ENCODE assay signal across 15 cellular contexts in genomic region chr1:246108278-246108925, GRCh38.
A peak's percentile ranks its signal among the peaks of the same experiment; 100 is the strongest.
DNase-seq lines count a peak whose midpoint lies in the region; ATAC-seq and TF ChIP-seq lines count a peak whose summit lies in the region.
"Had no signal": no experiment of that assay in that cellular context is flagged by ENCODE, and none has a peak within 500 bp of the region (broad histone marks: within the 10 kb centered on the region; RNA-seq: fewer than 3 reads in every experiment).

No MANE protein-coding gene starts in this region.

- H3K79me1 ChIP-seq in IMR-90 (ENCODE audit: low read depth in 1 of 2, low read length in 2 of 2) = peaks cover 4 to 8% of the 10 kb centered on the region in 2 experiments; a peak in 1 of 4 replicates

- H4K20me1 ChIP-seq in IMR-90 (ENCODE audit: insufficient read depth, low read length) (no peaks in the 10 kb centered on the region), hepatocyte (ENCODE audit: insufficient read depth, poor library complexity, severe bottlenecking) (no peaks in the 10 kb centered on the region)

- POLR2A ChIA-PET in IMR-90 (lab: Charles Lee; ENCODE audit: unreplicated experiment) = no interaction called here

- no peak overlapping the region for H2BK5ac ChIP-seq in IMR-90 (ENCODE audit: low read depth, low read length, poor library complexity, severe bottlenecking)

- intact Hi-C loops in IMR-90 (cut with micrococcal nuclease) (no loop called here), heart left ventricle (cut with DNase I) (no loop called here)

- H3K4me1 Mint-ChIP-seq in progenitor cell of endocrine pancreas (ENCODE audit: low read depth) = peaks cover 37% of the 10 kb centered on the region
- H3K4me1 Mint-ChIP-seq: CD4-positive, alpha-beta memory T cell had no signal

- H3K9me2 ChIP-seq in hepatocyte (replicated peaks; ENCODE audit: insufficient read depth) = no peaks in the 10 kb centered on the region

- H3K56ac ChIP-seq in IMR-90 (ENCODE audit: extremely low read depth, insufficient read depth, low read length) = no peak overlapping the region

- H3K4me3 Mint-ChIP-seq in progenitor cell of endocrine pancreas (ENCODE audit: low read depth) = no peak overlapping the region
- H3K4me3 Mint-ChIP-seq: CD4-positive, alpha-beta memory T cell had no signal

- ATAC-seq in IMR-90 (ENCODE audit: low read depth) (no peak), heart left ventricle (no peak)

- H3K4ac ChIP-seq in IMR-90 (ENCODE audit: low read depth, low read length) = peak overlapping the region; percentile 35; the same call in 1 of the 2 replicates

- no peak overlapping the region for H3K4me2 ChIP-seq in IMR-90 (ENCODE audit: low read depth, low read length)
- H3K4me2 ChIP-seq in hepatocyte = peak overlapping the region; percentile 57

- no peak overlapping the region for H3K18ac ChIP-seq in IMR-90 (ENCODE audit: low read depth, low read length)

- peak overlapping the region; percentile 15 for H3K27ac Mint-ChIP-seq in progenitor cell of endocrine pancreas
- H3K27ac Mint-ChIP-seq: CD4-positive, alpha-beta memory T cell had no signal

- no peaks in the 10 kb centered on the region for H3K27me3 Mint-ChIP-seq in progenitor cell of endocrine pancreas
- H3K27me3 Mint-ChIP-seq: CD4-positive, alpha-beta memory T cell had no signal

- H2AK5ac ChIP-seq in IMR-90 (ENCODE audit: low read depth, low read length) = peak overlapping the region; percentile 10; the same call in 1 of the 2 replicates

- TF ChIP-seq RAD21 in IMR-90 (IDR thresholded peaks at IDR 0.05; ENCODE audit: low read length) = no peak

- H4K8ac ChIP-seq in IMR-90 (ENCODE audit: low read depth in 2 of 2, low read length in 2 of 2) = no peak overlapping the region

- DNase-seq in IMR-90 = no peak
- DNase-seq in SJSA1 (ENCODE audit: low read depth in 1 of 2, low spot score in 2 of 2) = no peak
- DNase-seq in hepatocyte (ENCODE audit: low spot score) = peak; percentile 8
- no peak for DNase-seq in progenitor cell of endocrine pancreas (ENCODE audit: low spot score, unreplicated experiment)
- no peak for DNase-seq in nucleus accumbens (lab: John Stamatoyannopoulos, UW)
- DNase-seq in heart left ventricle = no peak
- DNase-seq in iPS-NIHi11 (ENCODE audit: low spot score) = no peak
- DNase-seq: CD4-positive, alpha-beta memory T cell; DND-41; Kasumi-1; NCI-H1930; NCI-H524 treated with DMSO at 0.1 percent for 48 hours; NK-92 treated with Interleukin-12 subunit alpha and Interleukin-12 subunit beta, amount 100 ng/mL, for 24 hours; PC-3 had no signal

- H3K14ac ChIP-seq in IMR-90 (replicated peaks; ENCODE audit: low read depth, low read length) = no peak overlapping the region

- H2BK15ac ChIP-seq in IMR-90 (ENCODE audit: low read depth, low read length) = no peak overlapping the region

- H3K23ac ChIP-seq in IMR-90 (ENCODE audit: low read depth, low read length) = no peak overlapping the region

- 92% methylated on average over 2 of the region's 6 CpGs; no CpG with 5 or more reads in 1 of the 2 experiments for WGBS in IMR-90 (ENCODE audit: extremely low coverage in 2 of 2, insufficient read length in 1 of 2), 2 experiments
- 67% methylated on average over 6 of the region's 6 CpGs for WGBS in hepatocyte (ENCODE audit: low lambda C conversion rate, missing lambda C conversion rate)
- 88 to 91% (median 88%) methylated on average over 6 of the region's 6 CpGs for WGBS in heart left ventricle, 4 donors

- dilution Hi-C loops in IMR-90 (cut with HindIII; ENCODE audit: low sequenced_read_pairs, unreplicated experiment) = no loop called here

- H3K36me3 Mint-ChIP-seq in progenitor cell of endocrine pancreas (ENCODE audit: insufficient read depth) = no peaks in the 10 kb centered on the region

- no peaks in the 10 kb centered on the region for H3K9me3 Mint-ChIP-seq in progenitor cell of endocrine pancreas (ENCODE audit: low read depth)

- H3K4me1 ChIP-seq in IMR-90 (ENCODE audit: control insufficient read depth, insufficient read depth, low read length) (peaks cover 4% of the 10 kb centered on the region; the same call in 1 of the 2 replicates), SJSA1 (replicated peaks) (peaks cover 49% of the 10 kb centered on the region), hepatocyte (ENCODE audit: insufficient read depth) (peaks cover 17% of the 10 kb centered on the region), heart left ventricle (no peaks in the 10 kb centered on the region)

- H3K9ac ChIP-seq in IMR-90 (ENCODE audit: low read depth, low read length) = no peak overlapping the region

- CTCF ChIA-PET in IMR-90 (lab: Yijun Ruan, JAX) = no interaction called here

- no peak overlapping the region for H2AFZ ChIP-seq in IMR-90 (replicated peaks; ENCODE audit: low read length, poor library complexity)
- no peak overlapping the region for H2AFZ ChIP-seq in hepatocyte

- no peak overlapping the region for H3K27ac ChIP-seq in IMR-90 (ENCODE audit: insufficient read depth, low read length)
- H3K27ac ChIP-seq in SJSA1 = peak overlapping the region; percentile 60
- H3K27ac ChIP-seq in hepatocyte = peak overlapping the region; percentile 41
- H3K27ac ChIP-seq in heart left ventricle = no peak overlapping the region

- peak overlapping the region; percentile 14; the same call in 1 of the 2 replicates for H2BK20ac ChIP-seq in IMR-90 (ENCODE audit: low read depth, low read length)

- H2BK120ac ChIP-seq in IMR-90 (ENCODE audit: low read depth, low read length) = peak overlapping the region; percentile 33

- H3K27me3 ChIP-seq in IMR-90 (ENCODE audit: control insufficient read depth, insufficient read depth, low read length) (no peaks in the 10 kb centered on the region), SJSA1 (replicated peaks) (no peaks in the 10 kb centered on the region), hepatocyte (no peaks in the 10 kb centered on the region), heart left ventricle (no peaks in the 10 kb centered on the region)
- H3K27me3 ChIP-seq: BE2C had no signal

- no TSS peak for BruUV-seq in IMR-90 (replicated peaks; lab: Mats Ljungman, UMichigan)

- H3K36me3 ChIP-seq in IMR-90 (ENCODE audit: control insufficient read depth, insufficient read depth, low read length) = no peaks in the 10 kb centered on the region
- no peaks in the 10 kb centered on the region for H3K36me3 ChIP-seq in SJSA1
- H3K36me3 ChIP-seq in hepatocyte (replicated peaks; ENCODE audit: insufficient read depth, low read depth) = no peaks in the 10 kb centered on the region
- H3K36me3 ChIP-seq in heart left ventricle = no peaks in the 10 kb centered on the region
- H3K36me3 ChIP-seq: BE2C had no signal

- H2AK9ac ChIP-seq in IMR-90 (replicated peaks; ENCODE audit: low read depth, low read length, poor library complexity) = no peak overlapping the region

- H4K5ac ChIP-seq in IMR-90 (ENCODE audit: low read depth, low read length) = peak overlapping the region; percentile 17; the same call in 1 of the 2 replicates

- no peak overlapping the region for H4K91ac ChIP-seq in IMR-90 (ENCODE audit: insufficient read depth, low read depth, low read length)

- H3K4me3 ChIP-seq in IMR-90 (ENCODE audit: insufficient read depth, low read depth, low read length) (no peak overlapping the region), SJSA1 (no peak overlapping the region), hepatocyte (no peak overlapping the region), heart left ventricle (no peak overlapping the region)

- TF ChIP-seq CTCF in IMR-90 (conservative IDR thresholded peaks at IDR 0.05; ENCODE audit: low read depth, low read length) (no peak), hepatocyte (IDR thresholded peaks at IDR 0.05; ENCODE audit: poor library complexity) (no peak), progenitor cell of endocrine pancreas (IDR thresholded peaks at IDR 0.05; ENCODE audit: unreplicated experiment) (no peak), heart left ventricle (IDR thresholded peaks at IDR 0.05) (no peak)

- TF ChIP-seq POLR2A in IMR-90 (IDR thresholded peaks at IDR 0.05; ENCODE audit: low read depth, low read length) (no peak), heart left ventricle (IDR thresholded peaks at IDR 0.05) (no peak)

- H3K79me2 ChIP-seq in hepatocyte = no peaks in the 10 kb centered on the region

- in situ Hi-C loops in IMR-90 (cut with MboI; ENCODE audit: low sequenced_read_pairs) = no loop called here

- no peaks in the 10 kb centered on the region for H3K9me3 ChIP-seq in IMR-90 (ENCODE audit: control insufficient read depth, insufficient read depth, low read length)
- no peaks in the 10 kb centered on the region for H3K9me3 ChIP-seq in SJSA1 (replicated peaks)
- no peaks in the 10 kb centered on the region for H3K9me3 ChIP-seq in hepatocyte (ENCODE audit: low read depth)
- no peaks in the 10 kb centered on the region for H3K9me3 ChIP-seq in heart left ventricle
- H3K9me3 ChIP-seq: BE2C had no signal

- peaks cover 6% of the 10 kb centered on the region for H3K9me1 ChIP-seq in IMR-90 (ENCODE audit: insufficient read depth, low read length)

TF ChIP-seq in IMR-90, 13 proteins besides CTCF, POLR2A, EP300 and RAD21:
- no peak for TF ChIP-seq BHLHE40 (IDR thresholded peaks at IDR 0.05; ENCODE audit: low read depth, low read length)
- no peak for TF ChIP-seq MXI1 (IDR thresholded peaks at IDR 0.05; ENCODE audit: borderline replicate concordance, low read depth, low read length)
- TF ChIP-seq NFE2L2 (IDR thresholded peaks at IDR 0.05; ENCODE audit: low read depth, low read length) = no peak
- TF ChIP-seq RCOR1 (IDR thresholded peaks at IDR 0.05; ENCODE audit: insufficient replicate concordance, low read length) = no peak
- no peak for TF ChIP-seq ELK1 (IDR thresholded peaks at IDR 0.05; ENCODE audit: borderline replicate concordance, low read depth, low read length)
- TF ChIP-seq MAZ (IDR thresholded peaks at IDR 0.05; ENCODE audit: borderline replicate concordance, low read depth, low read length) = no peak
TF ChIP-seq in IMR-90: peak in this region for 0.

Comparison
In these comparisons a context has a peak if more than half of its experiments do, and no peak if none do; other contexts are left out.
1. H3K27ac ChIP-seq: peak in SJSA1 (single experiment) and hepatocyte (single experiment); none in IMR-90 (single experiment) and heart left ventricle (0 of 12).